ENCODE assay signal across 11 cellular contexts in genomic region chr11:76251223-76251575, GRCh38.
"Had no signal": no experiment of that assay in that cellular context is flagged by ENCODE, and none has a peak within 500 bp of the region (broad histone marks: within the 10 kb centered on the region; RNA-seq: fewer than 3 reads in every experiment).

No MANE protein-coding gene starts in this region.

- H3K4me1 ChIP-seq: adrenal gland, right lobe of liver had no signal

- H3K27ac ChIP-seq: cardiac muscle cell, right lobe of liver, VCaP had no signal

- H3K9me3 ChIP-seq: adrenal gland, right lobe of liver had no signal

- ATAC-seq: natural killer cell treated with Interleukin-12 subunit alpha and Interleukin-12 subunit beta and Interleukin-15 and Interleukin-18, amount 100 ng/mL, for 72 hours had no signal

- DNase-seq: activated CD4-positive, alpha-beta memory T cell treated with anti-CD3 and anti-CD28 coated beads, Interleukin-2, amount 10 ng/mL, durations not matched to agents 7 days and 5 days; activated CD4-positive, alpha-beta T cell treated with anti-CD3 and anti-CD28 coated beads for 4 hours; activated naive CD4-positive, alpha-beta T cell treated with anti-CD3 and anti-CD28 coated beads, Interleukin-2, amount 10 ng/mL, durations not matched to agents 7 days and 5 days; activated T-cell treated with anti-CD3 and anti-CD28 coated beads, Interleukin-2, amount 50 U/mL, for 24 hours; adrenal gland; erythroblast; right lobe of liver; spleen had no signal

- H3K4me3 ChIP-seq: adrenal gland, cardiac muscle cell, right lobe of liver, spleen had no signal

- H3K36me3 ChIP-seq: adrenal gland, cardiac muscle cell, right lobe of liver, spleen had no signal

- H3K27me3 ChIP-seq: adrenal gland, cardiac muscle cell, right lobe of liver had no signal
